26 cellular contexts compared by ENCODE assay signal in the genomic region with DNA sequence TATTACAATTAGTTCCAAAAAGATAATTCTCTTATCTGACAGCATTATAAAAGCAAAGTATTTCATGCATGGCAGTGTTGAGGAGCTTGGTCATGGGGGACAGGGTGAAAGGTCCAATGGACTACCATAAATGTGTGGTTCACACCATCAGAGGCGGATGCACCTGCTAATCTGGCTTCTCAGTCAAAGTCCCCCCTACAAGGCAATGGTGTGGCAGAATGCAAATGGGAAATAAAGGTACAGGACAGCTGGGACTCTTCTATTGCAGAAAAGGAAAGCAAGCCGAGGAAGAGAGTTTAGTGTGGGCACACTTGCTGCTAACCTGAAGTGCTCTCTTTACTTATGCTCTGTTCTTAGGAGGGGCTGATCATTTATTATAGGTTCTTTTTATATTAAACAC.
"Had no signal": no experiment of that assay in that cellular context is flagged by ENCODE, and none has a peak within 500 bp of the region (broad histone marks: within the 10 kb centered on the region; RNA-seq: fewer than 3 reads in every experiment).

No MANE protein-coding gene starts in this region.

- H3K4me1 Mint-ChIP-seq: stimulated activated memory B cell treated with anti-CD40 and anti-IgM and Interleukin-4, amounts not matched to agents 10 μg/mL and 1 μg/mL and 100 μg/mL, for 72 hours; stimulated activated naive CD8-positive, alpha-beta T cell treated with anti-CD3 and anti-CD28 coated beads, Interleukin-15, amount 100 ng/mL, for 72 hours had no signal

- H3K4me2 ChIP-seq: neural progenitor cell, smooth muscle cell had no signal

- H3K36me3 ChIP-seq: left ventricle myocardium inferior, neural progenitor cell, neutrophil, right lobe of liver, tibial nerve, uterus had no signal

- H3K27me3 Mint-ChIP-seq: naive thymus-derived CD8-positive, alpha-beta T cell; stimulated activated memory B cell treated with anti-CD40 and anti-IgM and Interleukin-4, amounts not matched to agents 10 μg/mL and 1 μg/mL and 100 μg/mL, for 72 hours; stimulated activated naive CD8-positive, alpha-beta T cell treated with anti-CD3 and anti-CD28 coated beads, Interleukin-15, amount 100 ng/mL, for 72 hours; type B pancreatic cell had no signal

- H3K9me3 ChIP-seq: left ventricle myocardium inferior, mucosa of descending colon, neutrophil, psoas muscle, right lobe of liver, tibial nerve, uterus had no signal

- H3K4me1 ChIP-seq: parathyroid adenoma, psoas muscle had no signal

- H3K27ac ChIP-seq: left ventricle myocardium inferior, neural progenitor cell, neutrophil, parathyroid adenoma, psoas muscle, right lobe of liver, tibial nerve, uterus had no signal

- H3K9me3 Mint-ChIP-seq: naive thymus-derived CD8-positive, alpha-beta T cell; nephron progenitor cell; neural progenitor cell; stimulated activated memory B cell treated with anti-CD40 and anti-IgM and Interleukin-4, amounts not matched to agents 10 μg/mL and 1 μg/mL and 100 μg/mL, for 72 hours; stimulated activated naive CD8-positive, alpha-beta T cell treated with anti-CD3 and anti-CD28 coated beads, Interleukin-15, amount 100 ng/mL, for 72 hours; type B pancreatic cell had no signal

- H2AFZ ChIP-seq: neural progenitor cell, parathyroid adenoma had no signal

- DNase-seq: islet precursor cell; left ventricle myocardium inferior; mesendoderm; midbrain; mucosa of descending colon; naive thymus-derived CD8-positive, alpha-beta T cell; nephron progenitor cell; occipital lobe; psoas muscle; right lobe of liver; stimulated activated CD4-positive, alpha-beta T cell treated with anti-CD3 and anti-CD28 coated beads, Interleukin-1b, Interleukin-23, amount 100 ng/mL, for 48 hours; stimulated activated CD4-positive, alpha-beta T cell treated with anti-CD3 and anti-CD28 coated beads, Interleukin-2, amount 100 ng/mL, for 48 hours; stimulated activated CD4-positive, alpha-beta T cell treated with anti-CD3 and anti-CD28 coated beads, Interleukin-4, amount 100 ng/mL, for 4 hours; stimulated activated CD8-positive, alpha-beta memory T cell treated with anti-CD3 and anti-CD28 coated beads, Interleukin-4, amount 100 ng/mL, for 48 hours; stimulated activated naive CD4-positive, alpha-beta T cell treated with Interleukin-2 at 50 U/mL for 16 hours; stimulated activated naive CD8-positive, alpha-beta T cell treated with anti-CD3 and anti-CD28 coated beads, Interleukin-15, amount 100 ng/mL, for 72 hours; substantia nigra; uterus had no signal

- ATAC-seq: mucosa of descending colon; naive thymus-derived CD8-positive, alpha-beta T cell; psoas muscle; right lobe of liver; stimulated activated memory B cell treated with anti-CD40 and anti-IgM and Interleukin-4, amounts not matched to agents 10 μg/mL and 1 μg/mL and 100 μg/mL, for 72 hours; stimulated activated naive CD8-positive, alpha-beta T cell treated with anti-CD3 and anti-CD28 coated beads, Interleukin-15, amount 100 ng/mL, for 72 hours had no signal

- H3K27me3 ChIP-seq: neural progenitor cell, neutrophil, right lobe of liver, tibial nerve, uterus had no signal

- H3K9ac ChIP-seq: neural progenitor cell, parathyroid adenoma had no signal

- H3K4me3 ChIP-seq: left ventricle myocardium inferior, lung, mucosa of descending colon, neural progenitor cell, psoas muscle, right lobe of liver, smooth muscle cell, tibial nerve, uterus had no signal

- H3K36me3 Mint-ChIP-seq: neural progenitor cell, type B pancreatic cell had no signal

- H3K79me2 ChIP-seq: parathyroid adenoma had no signal

- H3K4me3 Mint-ChIP-seq: naive thymus-derived CD8-positive, alpha-beta T cell; nephron progenitor cell; neural progenitor cell; stimulated activated memory B cell treated with anti-CD40 and anti-IgM and Interleukin-4, amounts not matched to agents 10 μg/mL and 1 μg/mL and 100 μg/mL, for 72 hours; stimulated activated naive CD8-positive, alpha-beta T cell treated with anti-CD3 and anti-CD28 coated beads, Interleukin-15, amount 100 ng/mL, for 72 hours; type B pancreatic cell had no signal

- H3K27ac Mint-ChIP-seq: naive thymus-derived CD8-positive, alpha-beta T cell; nephron progenitor cell; neural progenitor cell; stimulated activated memory B cell treated with anti-CD40 and anti-IgM and Interleukin-4, amounts not matched to agents 10 μg/mL and 1 μg/mL and 100 μg/mL, for 72 hours; type B pancreatic cell had no signal
